In the genomic region with DNA sequence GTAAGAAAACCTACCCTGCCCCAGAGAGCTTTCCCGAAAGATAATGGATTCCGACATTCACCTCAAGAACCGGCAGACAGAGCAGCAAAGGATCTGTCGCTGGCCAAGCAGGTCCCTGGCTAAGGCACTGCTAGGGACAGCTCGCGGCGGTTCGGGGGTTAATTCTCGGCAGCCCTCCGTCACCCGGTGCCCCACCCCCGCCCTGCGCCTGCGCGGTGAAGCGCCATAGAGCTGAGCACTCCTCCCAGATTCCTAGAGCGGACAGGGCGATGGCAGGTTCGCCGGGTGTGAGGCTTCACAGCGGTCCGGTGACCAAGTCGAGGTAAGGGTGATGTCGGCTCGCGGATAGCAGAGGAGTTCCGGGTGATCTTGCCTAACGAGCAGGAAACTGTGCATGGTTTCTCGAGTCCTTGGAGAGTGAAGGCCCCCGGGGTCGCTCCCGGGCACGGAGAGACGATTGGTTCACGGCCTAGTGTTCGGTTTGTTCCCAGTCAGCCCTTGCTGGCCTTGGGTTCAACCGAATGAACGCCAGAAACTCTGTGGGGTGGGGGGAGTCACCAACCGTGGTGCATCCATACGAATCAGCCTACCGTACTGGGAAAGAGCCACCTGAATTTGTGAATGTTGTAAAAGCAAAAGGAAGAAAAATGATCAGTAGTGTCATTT, we compare ENCODE assay signal across 8 cellular contexts. TPM values are rescaled to one million over a fixed set of nuclear protein-coding genes. Genes with fewer than 3 reads are reported as not detected.
DNase-seq lines count a peak whose midpoint lies in the region; TF ChIP-seq lines count a peak whose summit lies in the region.

A gene (minus strand): TSS at position 160 of the 666 bp plus-strand sequence. CDS start 25,877 bp downstream, outside the sequence.

- no peaks in the 10 kb centered on the region for H4K20me1 ChIP-seq in H9 (ENCODE audit: control insufficient read depth, insufficient read depth, insufficient read length)

- no peak within 1 kb of the TSS for H2BK20ac ChIP-seq in H9 (ENCODE audit: low read depth, low read length, poor library complexity, severe bottlenecking)

- no peak within 1 kb of the TSS for H4K5ac ChIP-seq in H9 (ENCODE audit: insufficient read length, low read depth, low read length)

- H3K4me3 ChIP-seq in MG63 (peak within 1 kb of the TSS; percentile 95), fibroblast of villous mesenchyme (ENCODE audit: low read depth, low read length) (peak within 1 kb of the TSS; percentile 98), stomach smooth muscle (ENCODE audit: low read length in 2 of 2) (peak within 1 kb of the TSS; percentile 94 to 97)

- H2AFZ ChIP-seq in H9 (ENCODE audit: low read length) = no peak within 1 kb of the TSS

- H3K27me3 Mint-ChIP-seq in H9 (ENCODE audit: low read depth) (no peaks in the 10 kb centered on the region), neural crest cell (ENCODE audit: low read depth) (no peaks in the 10 kb centered on the region)

- H3K4me2 ChIP-seq in H9 (ENCODE audit: insufficient read depth, insufficient read length, low read length) = peak within 1 kb of the TSS; percentile 90

- H3K4me3 Mint-ChIP-seq in H9 (peak within 1 kb of the TSS; percentile 96 to 97), neural crest cell (peak within 1 kb of the TSS; percentile 96)

- H2BK120ac ChIP-seq in H9 (ENCODE audit: low read depth, low read length, poor library complexity, severe bottlenecking) = no peak within 1 kb of the TSS

- no peak within 1 kb of the TSS for H2BK15ac ChIP-seq in H9 (ENCODE audit: low read depth, low read length)

- H3K18ac ChIP-seq in H9 (ENCODE audit: insufficient read length, low read depth, low read length) = peak within 1 kb of the TSS; percentile 16

- H3K4me1 Mint-ChIP-seq in H9 (peaks cover 14 to 18% of the 10 kb centered on the region in 2 experiments), neural crest cell (peaks cover 34% of the 10 kb centered on the region)

- H2BK12ac ChIP-seq in H9 (ENCODE audit: insufficient read length, low read depth, low read length) = no peak within 1 kb of the TSS

- WGBS in H9 (ENCODE audit: extremely low coverage, insufficient read length, low lambda C conversion rate) = no CpG with 5 or more reads among the region's 41 CpGs

- no peak within 1 kb of the TSS for H2AK5ac ChIP-seq in H9 (ENCODE audit: insufficient read length, low read length)

- no peak within 1 kb of the TSS for H3T11ph ChIP-seq in H9 (ENCODE audit: low read length)

- H3K79me1 ChIP-seq in H9 (ENCODE audit: insufficient read depth, low read depth, low read length, poor library complexity, severe bottlenecking) = peaks cover 3% of the 10 kb centered on the region

- H3K9me3 ChIP-seq in H9 (ENCODE audit: control insufficient read depth, low read depth, low read length) (no peaks in the 10 kb centered on the region), MG63 (peaks cover 10% of the 10 kb centered on the region), stomach smooth muscle (ENCODE audit: control insufficient read depth in 2 of 2, low read length in 2 of 2) (no peaks in the 10 kb centered on the region)

- H3K27ac Mint-ChIP-seq in H9 (peak within 1 kb of the TSS; percentile 97 to 99 (median 98)), neural crest cell (ENCODE audit: unreplicated experiment) (peak within 1 kb of the TSS; percentile 99)

- H3K36me3 ChIP-seq in MG63 (peaks cover 42% of the 10 kb centered on the region), stomach smooth muscle (ENCODE audit: control insufficient read depth in 2 of 2, insufficient read depth in 2 of 2, low read length in 2 of 2) (no peaks in the 10 kb centered on the region)

- H4K8ac ChIP-seq in H9 (replicated peaks; ENCODE audit: insufficient read length, low read depth, low read length) = no peak within 1 kb of the TSS

- no peak within 1 kb of the TSS for H3K4ac ChIP-seq in H9 (ENCODE audit: low read depth, low read length)

- H3K9me3 Mint-ChIP-seq in H9 (peaks cover 24 to 29% of the 10 kb centered on the region in 2 experiments), neural crest cell (peaks cover 12% of the 10 kb centered on the region)

- H3K27ac ChIP-seq in H9 (ENCODE audit: insufficient read length, low read depth, low read length) (no peak within 1 kb of the TSS), stomach smooth muscle (ENCODE audit: low read length) (peak within 1 kb of the TSS; percentile 76)

- no peaks in the 10 kb centered on the region for H3K79me2 ChIP-seq in H9 (ENCODE audit: insufficient read depth, low read length)

- DNase-seq in ELR (ENCODE audit: low read depth) (peak; percentile 95), H9 (peak; percentile 97), MG63 (peak; percentile 91), SHP77 treated with DMSO at 0.1 percent for 48 hours (lab: John Stamatoyannopoulos, UW) (peak; percentile 79), activated gamma-delta T cell (lab: John Stamatoyannopoulos, UW) (peak; percentile 93), fibroblast of villous mesenchyme (ENCODE audit: low read depth) (peak; percentile 96), neural crest cell (ENCODE audit: low read depth, low spot score) (peak; percentile 91)

- H3K23me2 ChIP-seq in H9 (ENCODE audit: insufficient read length, low read depth, low read length, poor library complexity, severe bottlenecking) = peaks cover 8% of the 10 kb centered on the region

- no peak within 1 kb of the TSS for H4K91ac ChIP-seq in H9 (ENCODE audit: insufficient read length, low read depth, low read length)

- no peaks in the 10 kb centered on the region for H3K27me3 ChIP-seq in H9 (ENCODE audit: insufficient read depth, low read length)
- no peaks in the 10 kb centered on the region for H3K27me3 ChIP-seq in MG63
- no peaks in the 10 kb centered on the region for H3K27me3 ChIP-seq in stomach smooth muscle (ENCODE audit: control insufficient read depth in 1 of 2, insufficient read depth in 2 of 2, low read length in 2 of 2)

- H3K23ac ChIP-seq in H9 (ENCODE audit: insufficient read length, low read depth, low read length) = no peak within 1 kb of the TSS

- H3K36me3 Mint-ChIP-seq in H9 (ENCODE audit: insufficient read depth in 1 of 3, low read depth in 3 of 3) (peaks cover 17 to 48% (median 34%) of the 10 kb centered on the region in 3 experiments), neural crest cell (ENCODE audit: low read depth) (peaks cover 36% of the 10 kb centered on the region)

- H3K14ac ChIP-seq in H9 (ENCODE audit: insufficient read depth, low read length) = peak within 1 kb of the TSS; percentile 26; the same call in 1 of the 2 replicates

- H3K9ac ChIP-seq in H9 (ENCODE audit: extremely low read depth, insufficient read length, low read length) (peak within 1 kb of the TSS; percentile 92), stomach smooth muscle (ENCODE audit: low read length in 2 of 2) (peak within 1 kb of the TSS; percentile 96 to 99)

- H2BK5ac ChIP-seq in H9 (ENCODE audit: insufficient read length, low read length) = no peak within 1 kb of the TSS

- H3K56ac ChIP-seq in H9 (ENCODE audit: insufficient read length, low read depth, low read length) = no peak within 1 kb of the TSS

- no peak for TF ChIP-seq CTCF in H9 (conservative IDR thresholded peaks at IDR 0.05)
- TF ChIP-seq CTCF in fibroblast of villous mesenchyme (IDR thresholded peaks at IDR 0.05; ENCODE audit: insufficient read depth, low read depth, low read length) = no peak
- no peak for TF ChIP-seq CTCF in neural crest cell (conservative IDR thresholded peaks at IDR 0.05)

- H3K4me1 ChIP-seq in H9 (ENCODE audit: insufficient read depth, low read length) (no peaks in the 10 kb centered on the region), stomach smooth muscle (ENCODE audit: control insufficient read depth, insufficient read depth, low read length) (peaks cover 13% of the 10 kb centered on the region)

RNA-seq across cellular contexts. Expression of the gene that starts here (rescaled TPM):
- 10.0 and 11.6 TPM in 2 replicates for total RNA-seq in H9 (2021)
- 11.1 and 19.7 TPM in 2 replicates for total RNA-seq in MG63 (2014; rRNA removed; shearing (Covaris generic); ENCODE audit: low replicate concordance)
- total RNA-seq in fibroblast of villous mesenchyme = 17.4 and 21.6 TPM in 2 replicates
- 14.6 and 15.4 TPM in 2 replicates for total RNA-seq in neural crest cell
